ENCODE assay signal across 23 cellular contexts in the genomic region with DNA sequence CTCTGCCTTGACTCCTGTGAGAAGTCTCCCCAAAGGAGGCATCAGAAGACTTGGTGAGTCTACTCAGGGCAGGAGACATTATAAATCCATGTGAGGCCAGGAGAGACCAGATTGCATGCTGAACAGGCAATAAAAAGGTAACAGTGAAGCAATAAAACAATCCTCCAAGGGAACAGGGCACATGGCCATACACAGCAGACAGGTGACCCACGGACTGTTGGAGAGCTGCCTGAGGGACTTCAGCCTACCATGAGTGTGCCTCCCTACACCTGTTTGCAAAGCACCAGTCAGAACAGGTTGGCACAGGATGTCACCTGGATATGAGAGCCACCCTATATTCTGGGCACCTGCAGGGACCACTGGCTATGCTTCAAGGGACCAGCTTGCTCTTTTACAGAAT.
DNase-seq lines count a peak whose midpoint lies in the region; ATAC-seq and TF ChIP-seq lines count a peak whose summit lies in the region.
"Had no signal": no experiment of that assay in that cellular context is flagged by ENCODE, and none has a peak within 500 bp of the region (broad histone marks: within the 10 kb centered on the region; RNA-seq: fewer than 3 reads in every experiment).

No MANE protein-coding gene starts in this region.

- H3K4me1 ChIP-seq in body of pancreas (peaks cover 25% of the 10 kb centered on the region), mucosa of descending colon (ENCODE audit: low read depth) (peaks cover 18% of the 10 kb centered on the region)
- H3K4me1 ChIP-seq: BLaER1, tibial nerve had no signal

- 8 to 25% methylated on average over 1 of the region's 1 CpG for WGBS in body of pancreas, 2 donors

- TF ChIP-seq CTCF in 22Rv1 (IDR thresholded peaks at IDR 0.05) (no peak), body of pancreas (IDR thresholded peaks at IDR 0.05) (no peak), mucosa of descending colon (IDR thresholded peaks at IDR 0.05) (no peak), WERI-Rb-1 (IDR thresholded peaks at IDR 0.05; ENCODE audit: low read depth, low read length) (no peak)

- H3K4me3 ChIP-seq in body of pancreas (no peak overlapping the region), mucosa of descending colon (no peak overlapping the region), WERI-Rb-1 (ENCODE audit: low read depth, low read length) (no peak overlapping the region)
- H3K4me3 ChIP-seq: BLaER1, K562, tibial nerve had no signal

- H3K9me3 ChIP-seq in body of pancreas: no peaks in the 10 kb centered on the region
- H3K9me3 ChIP-seq in mucosa of descending colon: no peaks in the 10 kb centered on the region
- no peaks in the 10 kb centered on the region for H3K9me3 ChIP-seq in WERI-Rb-1 (ENCODE audit: severe bottlenecking)
- H3K9me3 ChIP-seq: BLaER1, tibial nerve had no signal

- peak; percentile 91 for ATAC-seq in body of pancreas
- peak; percentile 97 for ATAC-seq in mucosa of descending colon
- ATAC-seq in esophagus mucosa: no peak
- no peak for ATAC-seq in HG03135 (IDR thresholded peaks at IDR 0.05; ENCODE audit: unreplicated experiment)
- ATAC-seq: K562 had no signal

- H3K27me3 ChIP-seq in body of pancreas (no peaks in the 10 kb centered on the region), WERI-Rb-1 (ENCODE audit: insufficient read depth, low read depth, severe bottlenecking) (no peaks in the 10 kb centered on the region)
- H3K27me3 ChIP-seq: BLaER1, tibial nerve had no signal

- intact Hi-C loops in body of pancreas (cut with DNase I) (no loop called here), mucosa of descending colon (cut with DNase I, micrococcal nuclease) (loop anchor here in 1 of 2 donors (10.0 kb wide), 1 partner anchor 156 kb away; no protein-coding TSS in a partner anchor)

- peak; percentile 9 for DNase-seq in LoVo (ENCODE audit: low spot score)
- DNase-seq in body of pancreas: peak; percentile 63 to 82 (median 78)
- peak; percentile 82 to 91 (median 85) for DNase-seq in mucosa of descending colon
- no peak for DNase-seq in WERI-Rb-1
- no peak for DNase-seq in H4 (ENCODE audit: low spot score)
- DNase-seq: activated B cell treated with CpG ODN at 0.5 μM for 24 hours; activated CD4-positive, alpha-beta T cell treated with anti-CD3 and anti-CD28 coated beads, Interleukin-2, amount 50 U/mL, for 4 hours; activated CD8-positive, alpha-beta memory T cell treated with anti-CD3 and anti-CD28 coated beads, Interleukin-2, amount 50 U/mL, for 48 hours; activated naive CD8-positive, alpha-beta T cell treated with anti-CD3 and anti-CD28 coated beads, Interleukin-2, amount 10 ng/mL, durations not matched to agents 7 days and 5 days; Calu3; H9; mammary epithelial cell; MV-4-11; NCI-H187 treated with DMSO at 0.1 percent for 48 hours; stimulated activated CD4-positive, alpha-beta T cell treated with anti-CD3 and anti-CD28 coated beads, Interleukin-4, amount 100 ng/mL, for 1 hour; stimulated activated naive CD4-positive, alpha-beta T cell treated with Interleukin-2 at 50 U/mL for 16 hours; T-helper 9 cell had no signal

- H3K27ac ChIP-seq in 22Rv1 (0 out of 2 replicates have a peak overlapping the region, but pooled peaks have one; percentile 18), body of pancreas (peak overlapping the region; percentile 11 to 50 (median 44)), WERI-Rb-1 (no peak overlapping the region)
- H3K27ac ChIP-seq: BLaER1 had no signal

- H3K36me3 ChIP-seq in body of pancreas (replicated peaks in 1 of 2; ENCODE audit: insufficient read depth in 1 of 2, low read depth in 2 of 2) (no peaks in the 10 kb centered on the region), mucosa of descending colon (ENCODE audit: low read depth) (no peaks in the 10 kb centered on the region), WERI-Rb-1 (no peaks in the 10 kb centered on the region)
- H3K36me3 ChIP-seq: BLaER1, tibial nerve had no signal

- TF ChIP-seq POLR2A in body of pancreas (IDR thresholded peaks at IDR 0.05): no peak

Comparison
In these comparisons a context has a peak if more than half of its experiments do, and no peak if none do; other contexts are left out.
1. DNase-seq: peak in LoVo (single experiment), body of pancreas (4 of 4) and mucosa of descending colon (3 of 3); none in WERI-Rb-1 (single experiment) and H4 (single experiment).
2. ATAC-seq: peak in body of pancreas (single experiment) and mucosa of descending colon (single experiment); none in esophagus mucosa (single experiment) and HG03135 (single experiment).